ENCODE assay signal across 1 cellular context in the genomic region with DNA sequence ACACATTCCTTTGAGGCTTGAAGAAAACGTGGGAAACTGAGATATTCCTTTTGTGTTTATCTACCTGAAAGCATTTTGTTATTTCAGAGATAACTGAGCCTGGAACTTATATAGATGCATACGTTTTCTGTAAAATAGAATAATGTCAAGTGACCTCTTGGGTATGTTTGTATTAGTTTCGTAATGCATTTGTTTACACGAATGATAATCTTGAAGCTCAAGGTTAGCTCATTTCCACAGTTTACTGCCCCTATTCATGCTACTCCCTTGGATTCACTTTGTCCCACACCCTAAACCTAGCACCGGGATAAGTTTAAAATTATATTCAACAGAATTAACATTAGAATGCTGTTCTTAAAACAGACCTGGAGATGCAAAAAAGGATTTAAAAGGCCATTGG.
TF ChIP-seq lines count a peak whose summit lies in the region.

No MANE protein-coding gene starts in this region.

TF ChIP-seq in HepG2, 621 proteins besides CTCF, POLR2A, EP300 and RAD21 (continued from another document):
- TF ChIP-seq NONO (IDR thresholded peaks at IDR 0.05), result no peak
- TF ChIP-seq NONO (CRISPR knock-in tag; conservative IDR thresholded peaks at IDR 0.05), result no peak
- no peak for TF ChIP-seq MZF1 (CRISPR knock-in tag; IDR thresholded peaks at IDR 0.05; ENCODE audit: borderline replicate concordance)
- no peak for TF ChIP-seq ZNF101 (CRISPR knock-in tag; IDR thresholded peaks at IDR 0.05; ENCODE audit: borderline replicate concordance, low read depth)
- TF ChIP-seq POLR2AphosphoS5 (IDR thresholded peaks at IDR 0.05; ENCODE audit: low read depth, low read length), result no peak
- TF ChIP-seq, protein P1, sequence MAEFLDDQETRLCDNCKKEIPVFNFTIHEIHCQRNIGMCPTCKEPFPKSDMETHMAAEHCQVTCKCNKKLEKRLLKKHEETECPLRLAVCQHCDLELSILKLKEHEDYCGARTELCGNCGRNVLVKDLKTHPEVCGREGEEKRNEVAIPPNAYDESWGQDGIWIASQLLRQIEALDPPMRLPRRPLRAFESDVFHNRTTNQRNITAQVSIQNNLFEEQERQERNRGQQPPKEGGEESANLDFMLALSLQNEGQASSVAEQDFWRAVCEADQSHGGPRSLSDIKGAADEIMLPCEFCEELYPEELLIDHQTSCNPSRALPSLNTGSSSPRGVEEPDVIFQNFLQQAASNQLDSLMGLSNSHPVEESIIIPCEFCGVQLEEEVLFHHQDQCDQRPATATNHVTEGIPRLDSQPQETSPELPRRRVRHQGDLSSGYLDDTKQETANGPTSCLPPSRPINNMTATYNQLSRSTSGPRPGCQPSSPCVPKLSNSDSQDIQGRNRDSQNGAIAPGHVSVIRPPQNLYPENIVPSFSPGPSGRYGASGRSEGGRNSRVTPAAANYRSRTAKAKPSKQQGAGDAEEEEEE (CRISPR knock-in tag; IDR thresholded peaks at IDR 0.05; ENCODE audit: borderline replicate concordance), result no peak
- no peak for TF ChIP-seq ZMYM4 (CRISPR knock-in tag; IDR thresholded peaks at IDR 0.05)
- no peak for TF ChIP-seq ZNF674 (CRISPR knock-in tag; IDR thresholded peaks at IDR 0.05; ENCODE audit: low read depth)
- no peak for TF ChIP-seq SP5 (CRISPR knock-in tag; IDR thresholded peaks at IDR 0.05; ENCODE audit: borderline replicate concordance, low read depth)
- no peak for TF ChIP-seq FOXC1 (CRISPR knock-in tag; IDR thresholded peaks at IDR 0.05; ENCODE audit: borderline replicate concordance)
- TF ChIP-seq, protein P2, sequence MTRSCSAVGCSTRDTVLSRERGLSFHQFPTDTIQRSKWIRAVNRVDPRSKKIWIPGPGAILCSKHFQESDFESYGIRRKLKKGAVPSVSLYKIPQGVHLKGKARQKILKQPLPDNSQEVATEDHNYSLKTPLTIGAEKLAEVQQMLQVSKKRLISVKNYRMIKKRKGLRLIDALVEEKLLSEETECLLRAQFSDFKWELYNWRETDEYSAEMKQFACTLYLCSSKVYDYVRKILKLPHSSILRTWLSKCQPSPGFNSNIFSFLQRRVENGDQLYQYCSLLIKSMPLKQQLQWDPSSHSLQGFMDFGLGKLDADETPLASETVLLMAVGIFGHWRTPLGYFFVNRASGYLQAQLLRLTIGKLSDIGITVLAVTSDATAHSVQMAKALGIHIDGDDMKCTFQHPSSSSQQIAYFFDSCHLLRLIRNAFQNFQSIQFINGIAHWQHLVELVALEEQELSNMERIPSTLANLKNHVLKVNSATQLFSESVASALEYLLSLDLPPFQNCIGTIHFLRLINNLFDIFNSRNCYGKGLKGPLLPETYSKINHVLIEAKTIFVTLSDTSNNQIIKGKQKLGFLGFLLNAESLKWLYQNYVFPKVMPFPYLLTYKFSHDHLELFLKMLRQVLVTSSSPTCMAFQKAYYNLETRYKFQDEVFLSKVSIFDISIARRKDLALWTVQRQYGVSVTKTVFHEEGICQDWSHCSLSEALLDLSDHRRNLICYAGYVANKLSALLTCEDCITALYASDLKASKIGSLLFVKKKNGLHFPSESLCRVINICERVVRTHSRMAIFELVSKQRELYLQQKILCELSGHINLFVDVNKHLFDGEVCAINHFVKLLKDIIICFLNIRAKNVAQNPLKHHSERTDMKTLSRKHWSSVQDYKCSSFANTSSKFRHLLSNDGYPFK (CRISPR knock-in tag; IDR thresholded peaks at IDR 0.05; ENCODE audit: borderline replicate concordance), result no peak
- TF ChIP-seq, protein P3, sequence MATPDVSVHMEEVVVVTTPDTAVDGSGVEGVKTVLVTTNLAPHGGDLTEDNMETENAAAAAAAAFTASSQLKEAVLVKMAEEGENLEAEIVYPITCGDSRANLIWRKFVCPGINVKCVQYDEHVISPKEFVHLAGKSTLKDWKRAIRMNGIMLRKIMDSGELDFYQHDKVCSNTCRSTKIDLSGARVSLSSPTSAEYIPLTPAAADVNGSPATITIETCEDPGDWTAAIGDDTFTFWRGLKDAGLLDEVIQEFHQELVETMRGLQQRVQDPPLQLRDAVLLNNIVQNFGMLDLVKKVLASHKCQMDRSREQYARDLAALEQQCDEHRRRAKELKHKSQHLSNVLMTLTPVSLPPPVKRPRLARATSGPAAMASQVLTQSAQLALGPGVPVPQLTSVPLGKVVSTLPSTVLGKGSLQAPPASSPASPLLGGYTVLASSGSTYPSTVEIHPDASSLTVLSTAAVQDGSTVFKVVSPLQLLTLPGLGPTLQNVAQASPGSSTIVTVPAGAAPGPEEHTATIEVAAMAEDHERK (CRISPR knock-in tag; IDR thresholded peaks at IDR 0.05; ENCODE audit: low read depth), result no peak
- TF ChIP-seq ZNF20 (CRISPR knock-in tag; IDR thresholded peaks at IDR 0.05), result no peak
